Comparison of ENCODE assay signal across 22 cellular contexts in genomic region chr2:70433315-70433714, GRCh38.
DNase-seq lines count a peak whose midpoint lies in the region; ATAC-seq, FAIRE-seq and TF ChIP-seq lines count a peak whose summit lies in the region.
"Had no signal": no experiment of that assay in that cellular context is flagged by ENCODE, and none has a peak within 500 bp of the region (broad histone marks: within the 10 kb centered on the region; RNA-seq: fewer than 3 reads in every experiment).

No MANE protein-coding gene starts in this region.

- H3K4me1 ChIP-seq in HepG2 (ENCODE audit: insufficient read depth, low read length): peaks cover 7% of the 10 kb centered on the region; the same call in 1 of the 2 replicates
- H3K4me1 ChIP-seq in right lobe of liver: no peaks in the 10 kb centered on the region
- no peaks in the 10 kb centered on the region for H3K4me1 ChIP-seq in heart right ventricle
- H3K4me1 ChIP-seq: BE2C, BLaER1, Caco-2 had no signal

- no peak overlapping the region for H3K9ac ChIP-seq in HepG2 (ENCODE audit: insufficient read depth, low read depth, low read length)
- H3K9ac ChIP-seq: BLaER1 had no signal

- 32% methylated on average over 1 of the region's 1 CpG for WGBS in HepG2 (ENCODE audit: low lambda C conversion rate)
- WGBS in right lobe of liver (ENCODE audit: insufficient coverage, low coverage, low lambda C conversion rate, missing lambda C conversion rate): 64% methylated on average over 1 of the region's 1 CpG
- WGBS in heart right ventricle, 2 donors: 77 to 88% methylated on average over 1 of the region's 1 CpG

- intact Hi-C loops in HepG2 (cut with micrococcal nuclease; ENCODE audit: unreplicated experiment): no loop called here
- intact Hi-C loops in right lobe of liver (cut with DNase I): no loop called here
- intact Hi-C loops in heart right ventricle (cut with DNase I): no loop called here

- no peaks in the 10 kb centered on the region for H3K36me3 ChIP-seq in HepG2 (replicated peaks in 1 of 2; ENCODE audit: control insufficient read depth in 1 of 2, insufficient read depth in 2 of 2, low read length in 2 of 2)
- no peaks in the 10 kb centered on the region for H3K36me3 ChIP-seq in right lobe of liver
- H3K36me3 ChIP-seq in heart right ventricle: no peaks in the 10 kb centered on the region
- H3K36me3 ChIP-seq: BE2C, BLaER1 had no signal

- H3K27ac ChIP-seq in HepG2 (ENCODE audit: extremely low read length, insufficient read depth, low read length) (no peak overlapping the region), right lobe of liver (no peak overlapping the region), epithelial cell of prostate (peak overlapping the region; percentile 42), heart right ventricle (no peak overlapping the region)
- H3K27ac ChIP-seq: 22Rv1, BLaER1 had no signal

- H4K20me1 ChIP-seq in HepG2 (ENCODE audit: insufficient read depth, low read length): no peaks in the 10 kb centered on the region
- H4K20me1 ChIP-seq: BLaER1 had no signal

- H3K4me3 ChIP-seq in HepG2 (replicated peaks in 1 of 3; ENCODE audit: insufficient read depth in 1 of 3, low read depth in 2 of 3, low read length in 3 of 3) (no peak overlapping the region), right lobe of liver (no peak overlapping the region), heart right ventricle (no peak overlapping the region)
- H3K4me3 ChIP-seq: BLaER1 had no signal

- DNase-seq in HepG2 (ENCODE audit: low spot score): no peak
- DNase-seq in right lobe of liver: no peak
- DNase-seq in RKO (ENCODE audit: low spot score): peak; percentile 8
- no peak for DNase-seq in epithelial cell of prostate (ENCODE audit: low read depth, low spot score)
- DNase-seq in iPS-NIHi7 (ENCODE audit: extremely low spot score): no peak
- no peak for DNase-seq in heart right ventricle
- DNase-seq: ACHN; BE2C; C1 segment of cervical spinal cord; Caco-2; Calu3; CD4-positive, alpha-beta memory T cell; CD4-positive, CD25-positive, alpha-beta regulatory T cell; CD8-positive, alpha-beta memory T cell; DMS79 treated with DMSO at 0.1 percent for 48 hours; GF-D8 had no signal

- in situ Hi-C loops in HepG2 (cut with HindIII; ENCODE audit: extremely low pct_ligation_motif_present, low pct_unique_long_range_greater_than_20kb): no loop called here

- no peaks in the 10 kb centered on the region for H3K79me2 ChIP-seq in HepG2 (ENCODE audit: insufficient read depth, low read length)

- H3K9me3 ChIP-seq in HepG2 (ENCODE audit: low read length) (no peaks in the 10 kb centered on the region), right lobe of liver (no peaks in the 10 kb centered on the region), heart right ventricle (peaks cover 0 to 11% (median 0%) of the 10 kb centered on the region in 11 donors)
- H3K9me3 ChIP-seq: BE2C, BLaER1, Caco-2 had no signal

- H2AFZ ChIP-seq in HepG2 (ENCODE audit: low read length): no peak overlapping the region

- no peak for TF ChIP-seq RAD21 in HepG2 (CRISPR knock-in tag; IDR thresholded peaks at IDR 0.05)

- no peaks in the 10 kb centered on the region for H3K27me3 ChIP-seq in HepG2 (ENCODE audit: control insufficient read depth in 1 of 2, insufficient read depth in 2 of 2, low read length in 2 of 2)
- H3K27me3 ChIP-seq in right lobe of liver: no peaks in the 10 kb centered on the region
- H3K27me3 ChIP-seq in heart right ventricle: no peaks in the 10 kb centered on the region
- H3K27me3 ChIP-seq: BE2C, BLaER1 had no signal

- BruUV-seq in HepG2 (replicated peaks; lab: Mats Ljungman, UMichigan): no TSS peak

- H3K4me2 ChIP-seq in HepG2 (ENCODE audit: low read depth, low read length): no peak overlapping the region
- H3K4me2 ChIP-seq: BLaER1 had no signal

- POLR2A ChIA-PET in HepG2 (lab: Yijun Ruan, JAX): no interaction called here

- no peak for TF ChIP-seq CTCF in HepG2 (CRISPR knock-in tag; IDR thresholded peaks at IDR 0.05)
- no peak for TF ChIP-seq CTCF in right lobe of liver (IDR thresholded peaks at IDR 0.05)
- TF ChIP-seq CTCF in heart right ventricle (IDR thresholded peaks at IDR 0.05): no peak

- TF ChIP-seq EP300 in HepG2 (IDR thresholded peaks at IDR 0.05; ENCODE audit: low read depth in 2 of 2, low read length in 2 of 2) (no peak), HepG2 (CRISPR knock-in tag; IDR thresholded peaks at IDR 0.05; ENCODE audit: borderline replicate concordance) (no peak)

- no peak for TF ChIP-seq POLR2A in HepG2 (IDR thresholded peaks at IDR 0.05; ENCODE audit: insufficient read depth in 1 of 2, low read depth in 2 of 2, low read length in 2 of 2)
- no peak for TF ChIP-seq POLR2A in right lobe of liver (IDR thresholded peaks at IDR 0.05)

- no peak for FAIRE-seq in HepG2 (lab: Jason Lieb, UNC)
- FAIRE-seq: D721Med, G401.6, GM12891, GM19239 had no signal

- ATAC-seq in HepG2 (no peak), right lobe of liver (no peak), heart right ventricle (no peak)

- CTCF ChIA-PET in HepG2 (lab: Yijun Ruan, JAX; ENCODE audit: low intra/inter-chr PET ratio, low total read pairs): no interaction called here

TF ChIP-seq in HepG2, 621 proteins besides CTCF, POLR2A, EP300 and RAD21:
- TF ChIP-seq MBD4 (IDR thresholded peaks at IDR 0.05; ENCODE audit: borderline replicate concordance, low read length) (no peak), ZNF7 (CRISPR knock-in tag; IDR thresholded peaks at IDR 0.05) (peak; percentile 87)
